Comparison of ENCODE assay signal across 2 cellular contexts in the genomic region with DNA sequence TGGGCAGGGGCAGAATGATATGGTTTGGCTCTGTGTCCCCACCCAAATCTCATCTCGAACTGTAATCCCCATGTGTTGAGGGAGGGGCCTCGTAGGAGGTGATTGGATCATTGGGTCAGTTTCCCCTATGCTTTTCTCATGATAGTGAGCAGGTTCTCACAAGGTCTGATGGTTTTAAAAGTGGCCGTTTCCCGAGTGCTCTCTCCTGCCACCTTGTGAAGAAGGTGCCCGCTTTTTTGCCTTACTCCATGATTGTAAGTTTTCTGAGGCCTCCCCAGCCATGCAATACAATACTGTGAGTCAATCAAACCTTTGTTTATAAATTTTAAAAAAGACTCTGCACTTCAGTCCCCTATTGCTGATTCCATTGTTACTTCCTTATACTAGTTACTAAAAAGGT.
TF ChIP-seq lines count a peak whose summit lies in the region.

No MANE protein-coding gene starts in this region.

TF ChIP-seq in SK-N-SH, 30 proteins besides CTCF, POLR2A, EP300 and RAD21 (continued from another document):
- no peak for TF ChIP-seq REST (IDR thresholded peaks at IDR 0.05; ENCODE audit: low read depth, low read length)
- TF ChIP-seq RXRA (IDR thresholded peaks at IDR 0.05; ENCODE audit: borderline replicate concordance, low read depth) = no peak
- no peak for TF ChIP-seq POLR2AphosphoS5 (IDR thresholded peaks at IDR 0.05; ENCODE audit: low read depth, low read length)
- TF ChIP-seq, protein P1, sequence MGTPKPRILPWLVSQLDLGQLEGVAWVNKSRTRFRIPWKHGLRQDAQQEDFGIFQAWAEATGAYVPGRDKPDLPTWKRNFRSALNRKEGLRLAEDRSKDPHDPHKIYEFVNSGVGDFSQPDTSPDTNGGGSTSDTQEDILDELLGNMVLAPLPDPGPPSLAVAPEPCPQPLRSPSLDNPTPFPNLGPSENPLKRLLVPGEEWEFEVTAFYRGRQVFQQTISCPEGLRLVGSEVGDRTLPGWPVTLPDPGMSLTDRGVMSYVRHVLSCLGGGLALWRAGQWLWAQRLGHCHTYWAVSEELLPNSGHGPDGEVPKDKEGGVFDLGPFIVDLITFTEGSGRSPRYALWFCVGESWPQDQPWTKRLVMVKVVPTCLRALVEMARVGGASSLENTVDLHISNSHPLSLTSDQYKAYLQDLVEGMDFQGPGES (IDR thresholded peaks at IDR 0.05; ENCODE audit: low read depth, low read length) = no peak
- no peak for TF ChIP-seq TAF1 (IDR thresholded peaks at IDR 0.05; ENCODE audit: borderline replicate concordance, low read depth, low read length)
- TF ChIP-seq SIN3A (IDR thresholded peaks at IDR 0.05; ENCODE audit: borderline replicate concordance, low read depth, low read length) = no peak
- TF ChIP-seq CHD2 (IDR thresholded peaks at IDR 0.05; ENCODE audit: low read length, partially characterized antibody) = no peak
- TF ChIP-seq NFIC (IDR thresholded peaks at IDR 0.05; ENCODE audit: borderline replicate concordance) = no peak
- TF ChIP-seq GABPA (IDR thresholded peaks at IDR 0.05; ENCODE audit: low read depth) = no peak
- TF ChIP-seq, protein P2, sequence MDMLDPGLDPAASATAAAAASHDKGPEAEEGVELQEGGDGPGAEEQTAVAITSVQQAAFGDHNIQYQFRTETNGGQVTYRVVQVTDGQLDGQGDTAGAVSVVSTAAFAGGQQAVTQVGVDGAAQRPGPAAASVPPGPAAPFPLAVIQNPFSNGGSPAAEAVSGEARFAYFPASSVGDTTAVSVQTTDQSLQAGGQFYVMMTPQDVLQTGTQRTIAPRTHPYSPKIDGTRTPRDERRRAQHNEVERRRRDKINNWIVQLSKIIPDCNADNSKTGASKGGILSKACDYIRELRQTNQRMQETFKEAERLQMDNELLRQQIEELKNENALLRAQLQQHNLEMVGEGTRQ (IDR thresholded peaks at IDR 0.05; ENCODE audit: borderline replicate concordance, low read depth, low read length) = no peak
- TF ChIP-seq, protein P3, sequence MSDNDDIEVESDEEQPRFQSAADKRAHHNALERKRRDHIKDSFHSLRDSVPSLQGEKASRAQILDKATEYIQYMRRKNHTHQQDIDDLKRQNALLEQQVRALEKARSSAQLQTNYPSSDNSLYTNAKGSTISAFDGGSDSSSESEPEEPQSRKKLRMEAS (IDR thresholded peaks at IDR 0.05; ENCODE audit: low read depth) = no peak
- TF ChIP-seq, protein P4, sequence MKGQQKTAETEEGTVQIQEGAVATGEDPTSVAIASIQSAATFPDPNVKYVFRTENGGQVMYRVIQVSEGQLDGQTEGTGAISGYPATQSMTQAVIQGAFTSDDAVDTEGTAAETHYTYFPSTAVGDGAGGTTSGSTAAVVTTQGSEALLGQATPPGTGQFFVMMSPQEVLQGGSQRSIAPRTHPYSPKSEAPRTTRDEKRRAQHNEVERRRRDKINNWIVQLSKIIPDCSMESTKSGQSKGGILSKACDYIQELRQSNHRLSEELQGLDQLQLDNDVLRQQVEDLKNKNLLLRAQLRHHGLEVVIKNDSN (IDR thresholded peaks at IDR 0.05; ENCODE audit: borderline replicate concordance, low read depth) = no peak
- no peak for TF ChIP-seq ELF1 (IDR thresholded peaks at IDR 0.05)
- TF ChIP-seq YY1 (IDR thresholded peaks at IDR 0.05; ENCODE audit: low read depth) = no peak
- TF ChIP-seq, protein P5, sequence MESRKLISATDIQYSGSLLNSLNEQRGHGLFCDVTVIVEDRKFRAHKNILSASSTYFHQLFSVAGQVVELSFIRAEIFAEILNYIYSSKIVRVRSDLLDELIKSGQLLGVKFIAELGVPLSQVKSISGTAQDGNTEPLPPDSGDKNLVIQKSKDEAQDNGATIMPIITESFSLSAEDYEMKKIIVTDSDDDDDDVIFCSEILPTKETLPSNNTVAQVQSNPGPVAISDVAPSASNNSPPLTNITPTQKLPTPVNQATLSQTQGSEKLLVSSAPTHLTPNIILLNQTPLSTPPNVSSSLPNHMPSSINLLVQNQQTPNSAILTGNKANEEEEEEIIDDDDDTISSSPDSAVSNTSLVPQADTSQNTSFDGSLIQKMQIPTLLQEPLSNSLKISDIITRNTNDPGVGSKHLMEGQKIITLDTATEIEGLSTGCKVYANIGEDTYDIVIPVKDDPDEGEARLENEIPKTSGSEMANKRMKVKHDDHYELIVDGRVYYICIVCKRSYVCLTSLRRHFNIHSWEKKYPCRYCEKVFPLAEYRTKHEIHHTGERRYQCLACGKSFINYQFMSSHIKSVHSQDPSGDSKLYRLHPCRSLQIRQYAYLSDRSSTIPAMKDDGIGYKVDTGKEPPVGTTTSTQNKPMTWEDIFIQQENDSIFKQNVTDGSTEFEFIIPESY (IDR thresholded peaks at IDR 0.05; ENCODE audit: borderline replicate concordance, low read depth) = no peak
- no peak for TF ChIP-seq RCOR1 (IDR thresholded peaks at IDR 0.05; ENCODE audit: low read length)

TF ChIP-seq in SK-N-SH treated with all-trans-retinoic acid at 6 μM for 48 hours, 23 proteins besides CTCF, POLR2A, EP300 and RAD21 (continued from another document):
- TF ChIP-seq POU6F1 (CRISPR knock-in tag; IDR thresholded peaks at IDR 0.05; ENCODE audit: borderline replicate concordance, low read depth) (no peak), ZNF8 (CRISPR knock-in tag; IDR thresholded peaks at IDR 0.05) (no peak), ZNF565 (CRISPR knock-in tag; conservative IDR thresholded peaks at IDR 0.05; ENCODE audit: low read depth) (no peak), ZFP30 (CRISPR knock-in tag; IDR thresholded peaks at IDR 0.05) (no peak), BACH2 (CRISPR knock-in tag; IDR thresholded peaks at IDR 0.05; ENCODE audit: borderline replicate concordance) (no peak), SNAI2 (CRISPR knock-in tag; IDR thresholded peaks at IDR 0.05) (no peak), ESRRG (CRISPR knock-in tag; IDR thresholded peaks at IDR 0.05) (no peak), ZC3H10 (CRISPR knock-in tag; IDR thresholded peaks at IDR 0.05) (no peak), OSR1 (CRISPR knock-in tag; IDR thresholded peaks at IDR 0.05) (no peak), TOX (CRISPR knock-in tag; IDR thresholded peaks at IDR 0.05; ENCODE audit: borderline replicate concordance) (no peak), ISL1 (CRISPR knock-in tag; IDR thresholded peaks at IDR 0.05) (no peak), PPARA (CRISPR knock-in tag; IDR thresholded peaks at IDR 0.05; ENCODE audit: borderline replicate concordance) (no peak)
- TF ChIP-seq, protein P6, sequence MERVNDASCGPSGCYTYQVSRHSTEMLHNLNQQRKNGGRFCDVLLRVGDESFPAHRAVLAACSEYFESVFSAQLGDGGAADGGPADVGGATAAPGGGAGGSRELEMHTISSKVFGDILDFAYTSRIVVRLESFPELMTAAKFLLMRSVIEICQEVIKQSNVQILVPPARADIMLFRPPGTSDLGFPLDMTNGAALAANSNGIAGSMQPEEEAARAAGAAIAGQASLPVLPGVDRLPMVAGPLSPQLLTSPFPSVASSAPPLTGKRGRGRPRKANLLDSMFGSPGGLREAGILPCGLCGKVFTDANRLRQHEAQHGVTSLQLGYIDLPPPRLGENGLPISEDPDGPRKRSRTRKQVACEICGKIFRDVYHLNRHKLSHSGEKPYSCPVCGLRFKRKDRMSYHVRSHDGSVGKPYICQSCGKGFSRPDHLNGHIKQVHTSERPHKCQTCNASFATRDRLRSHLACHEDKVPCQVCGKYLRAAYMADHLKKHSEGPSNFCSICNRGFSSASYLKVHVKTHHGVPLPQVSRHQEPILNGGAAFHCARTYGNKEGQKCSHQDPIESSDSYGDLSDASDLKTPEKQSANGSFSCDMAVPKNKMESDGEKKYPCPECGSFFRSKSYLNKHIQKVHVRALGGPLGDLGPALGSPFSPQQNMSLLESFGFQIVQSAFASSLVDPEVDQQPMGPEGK (CRISPR knock-in tag; IDR thresholded peaks at IDR 0.05; ENCODE audit: borderline replicate concordance) = no peak
TF ChIP-seq in SK-N-SH treated with all-trans-retinoic acid at 6 μM for 48 hours: peak in this region for 0.
